Comparison of ENCODE assay signal across 23 cellular contexts in the genomic region with DNA sequence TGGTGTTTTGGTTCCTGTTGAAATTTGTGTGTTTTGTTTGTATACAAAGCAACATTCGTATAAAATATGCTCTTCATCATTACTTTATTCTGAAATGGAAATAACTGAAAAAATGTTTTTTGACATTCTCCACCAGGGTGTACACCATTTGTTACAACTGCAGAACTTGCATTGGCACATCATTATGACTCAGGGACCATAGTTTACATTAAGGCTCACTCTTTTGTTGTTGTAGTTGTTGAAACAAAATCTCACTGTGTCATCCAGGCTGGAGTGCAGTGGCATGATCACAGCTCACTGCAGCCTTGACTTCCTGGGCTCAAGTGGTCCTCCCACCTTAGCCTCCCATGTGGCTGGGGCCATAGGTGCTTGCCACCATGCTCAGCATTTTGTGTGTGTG.
"Had no signal": no experiment of that assay in that cellular context is flagged by ENCODE, and none has a peak within 500 bp of the region (broad histone marks: within the 10 kb centered on the region; RNA-seq: fewer than 3 reads in every experiment).

No MANE protein-coding gene starts in this region.

- H3K9me3 Mint-ChIP-seq: activated CD4-positive, alpha-beta T cell treated with anti-CD3 and anti-CD28 coated beads, Interleukin-2, amount 10 ng/mL, durations not matched to agents 24 days and 14 days had no signal

- H3K4me1 Mint-ChIP-seq: activated B cell treated with CpG ODN at 0.5 μM for 24 hours; activated CD4-positive, alpha-beta T cell treated with anti-CD3 and anti-CD28 coated beads, Interleukin-2, amount 10 ng/mL, durations not matched to agents 24 days and 14 days; T-helper 17 cell had no signal

- H3K36me3 ChIP-seq: brain microvascular endothelial cell had no signal

- DNase-seq: activated B cell treated with CpG ODN at 0.5 μM for 24 hours; activated CD4-positive, alpha-beta T cell treated with anti-CD3 and anti-CD28 coated beads for 1 hour; activated CD4-positive, alpha-beta T cell treated with anti-CD3 and anti-CD28 coated beads, Interleukin-2, amount 10 ng/mL, durations not matched to agents 24 days and 14 days; activated CD4-positive, alpha-beta T cell treated with anti-CD3 and anti-CD28 coated beads, Interleukin-2, amount 50 U/mL, for 48 hours; activated gamma-delta T cell; activated naive CD4-positive, alpha-beta T cell treated with anti-CD3 and anti-CD28 coated beads for 36 hours; activated T-cell treated with anti-CD3 and anti-CD28 coated beads, Interleukin-2, amount 50 U/mL, for 4 hours; brain microvascular endothelial cell; cerebellar nuclear complex; Karpas-422; NCI-H1105 treated with DMSO at 0.1 percent for 48 hours; NCI-H146; NCI-H187 treated with DMSO at 0.1 percent for 48 hours; NCI-H2081 treated with DMSO at 0.1 percent for 48 hours; NCI-H446; NCI-H524; PC-3; SHP77 treated with DMSO at 0.1 percent for 48 hours; T-helper 17 cell; T-helper 9 cell had no signal

- H3K4me3 Mint-ChIP-seq: activated B cell treated with CpG ODN at 0.5 μM for 24 hours; activated CD4-positive, alpha-beta T cell treated with anti-CD3 and anti-CD28 coated beads, Interleukin-2, amount 10 ng/mL, durations not matched to agents 24 days and 14 days; activated naive CD4-positive, alpha-beta T cell treated with anti-CD3 and anti-CD28 coated beads for 36 hours; activated naive CD8-positive, alpha-beta T cell; activated T-cell treated with anti-CD3 and anti-CD28 coated beads, Interleukin-2, amount 50 U/mL, for 4 hours; T-helper 17 cell had no signal

- H3K27ac Mint-ChIP-seq: activated B cell treated with CpG ODN at 0.5 μM for 24 hours; activated CD4-positive, alpha-beta T cell treated with anti-CD3 and anti-CD28 coated beads, Interleukin-2, amount 10 ng/mL, durations not matched to agents 24 days and 14 days; activated naive CD4-positive, alpha-beta T cell treated with anti-CD3 and anti-CD28 coated beads for 36 hours; activated naive CD8-positive, alpha-beta T cell; T-helper 17 cell had no signal

- H3K27me3 ChIP-seq: brain microvascular endothelial cell had no signal

- ATAC-seq: activated T-cell treated with anti-CD3 and anti-CD28 coated beads, Interleukin-2, amount 50 U/mL, for 4 hours; PC-3; T-helper 17 cell had no signal

- H3K27ac ChIP-seq: brain microvascular endothelial cell had no signal

- FAIRE-seq: RCC 7860, TTC549 had no signal

- H3K27me3 Mint-ChIP-seq: activated B cell treated with CpG ODN at 0.5 μM for 24 hours; activated CD4-positive, alpha-beta T cell treated with anti-CD3 and anti-CD28 coated beads, Interleukin-2, amount 10 ng/mL, durations not matched to agents 24 days and 14 days; activated naive CD8-positive, alpha-beta T cell; T-helper 17 cell had no signal
